1 cellular context compared by ENCODE assay signal in genomic region chr2:194567661-194568017, GRCh38.
TF ChIP-seq lines count a peak whose summit lies in the region.

No MANE protein-coding gene starts in this region.

TF ChIP-seq in GM23338, 12 proteins besides CTCF, POLR2A, EP300 and RAD21 (continued from another document):
- no peak for TF ChIP-seq REST (IDR thresholded peaks at IDR 0.05; ENCODE audit: unreplicated experiment)
- TF ChIP-seq POLR2AphosphoS5 (IDR thresholded peaks at IDR 0.05; ENCODE audit: low read depth), result no peak
- TF ChIP-seq ETS1 (IDR thresholded peaks at IDR 0.05), result no peak
- TF ChIP-seq CREB1 (CRISPR knock-in tag; IDR thresholded peaks at IDR 0.05; ENCODE audit: low read depth), result no peak
- no peak for TF ChIP-seq ZNF114 (CRISPR knock-in tag; IDR thresholded peaks at IDR 0.05)
- TF ChIP-seq ZNF331 (CRISPR knock-in tag; IDR thresholded peaks at IDR 0.05; ENCODE audit: low read depth), result no peak
